Comparison of ENCODE assay signal across 20 cellular contexts in genomic region chr3:136576279-136577009, GRCh38.
DNase-seq lines count a peak whose midpoint lies in the region; ATAC-seq and TF ChIP-seq lines count a peak whose summit lies in the region.
"Had no signal": no experiment of that assay in that cellular context is flagged by ENCODE, and none has a peak within 500 bp of the region (broad histone marks: within the 10 kb centered on the region; RNA-seq: fewer than 3 reads in every experiment).

No MANE protein-coding gene starts in this region.

- no peaks in the 10 kb centered on the region for H3K9me3 Mint-ChIP-seq in central memory CD8-positive, alpha-beta T cell
- H3K9me3 Mint-ChIP-seq in mesothelial cell of epicardium (peaks cover 3% of the 10 kb centered on the region), type B pancreatic cell (no peaks in the 10 kb centered on the region)

- TF ChIP-seq CTCF in mesothelial cell of epicardium (IDR thresholded peaks at IDR 0.05; ENCODE audit: unreplicated experiment) (no peak), type B pancreatic cell (conservative IDR thresholded peaks at IDR 0.05) (no peak)

- peaks cover 2% of the 10 kb centered on the region for H3K36me3 Mint-ChIP-seq in central memory CD8-positive, alpha-beta T cell (ENCODE audit: insufficient read depth)
- H3K36me3 Mint-ChIP-seq in mesothelial cell of epicardium (peaks cover 13% of the 10 kb centered on the region), type B pancreatic cell (peaks cover 18% of the 10 kb centered on the region)

- intact Hi-C loops in left ventricle myocardium superior (cut with micrococcal nuclease) = no loop called here

- peaks cover 5% of the 10 kb centered on the region for H3K4me1 Mint-ChIP-seq in central memory CD8-positive, alpha-beta T cell
- H3K4me1 Mint-ChIP-seq in mesothelial cell of epicardium (peaks cover 13% of the 10 kb centered on the region), type B pancreatic cell (ENCODE audit: unreplicated experiment) (peaks cover 6% of the 10 kb centered on the region)

- H3K27ac Mint-ChIP-seq in central memory CD8-positive, alpha-beta T cell (ENCODE audit: low read depth) = peak overlapping the region; percentile 41
- H3K27ac Mint-ChIP-seq in mesothelial cell of epicardium = peak overlapping the region; percentile 27
- H3K27ac Mint-ChIP-seq in type B pancreatic cell = peak overlapping the region; percentile 2
- H3K27ac Mint-ChIP-seq: B cell had no signal

- no peak for TF ChIP-seq POLR2A in GM18505 (IDR thresholded peaks at IDR 0.05; ENCODE audit: borderline replicate concordance, extremely low read depth, insufficient read depth, insufficient read length)

- H3K27me3 Mint-ChIP-seq in central memory CD8-positive, alpha-beta T cell = no peaks in the 10 kb centered on the region
- H3K27me3 Mint-ChIP-seq in mesothelial cell of epicardium (ENCODE audit: low read depth) = no peaks in the 10 kb centered on the region
- H3K27me3 Mint-ChIP-seq in type B pancreatic cell = no peaks in the 10 kb centered on the region
- H3K27me3 Mint-ChIP-seq: B cell had no signal

- H3K4me3 Mint-ChIP-seq in central memory CD8-positive, alpha-beta T cell = no peak overlapping the region
- H3K4me3 Mint-ChIP-seq in mesothelial cell of epicardium (no peak overlapping the region), type B pancreatic cell (no peak overlapping the region)
- H3K4me3 Mint-ChIP-seq: B cell had no signal

- peak; percentile 13 for DNase-seq in HuH-7 (ENCODE audit: low spot score)
- DNase-seq in central memory CD8-positive, alpha-beta T cell (ENCODE audit: low spot score in 2 of 2) = no peak
- no peak for DNase-seq in mesothelial cell of epicardium (ENCODE audit: low spot score in 2 of 2, unreplicated experiment in 2 of 2)
- DNase-seq in type B pancreatic cell (ENCODE audit: extremely low spot score, unreplicated experiment) = no peak
- DNase-seq in left ventricle myocardium superior = no peak
- no peak for DNase-seq in substantia nigra (lab: John Stamatoyannopoulos, UW)
- DNase-seq: IMR-90, MM.1S, NCI-H2029, NCI-H446 treated with DMSO at 0.1 percent for 48 hours, NCI-H526, SHP77 had no signal

- ATAC-seq in central memory CD8-positive, alpha-beta T cell (replicated peaks; ENCODE audit: extremely low read depth, poor library complexity, severe bottlenecking) = no peak
- ATAC-seq in left ventricle myocardium superior = no peak
- no peak for ATAC-seq in GM18870 (IDR thresholded peaks at IDR 0.05; ENCODE audit: unreplicated experiment)
- no peak for ATAC-seq in GM18505 (IDR thresholded peaks at IDR 0.05; ENCODE audit: unreplicated experiment)
- ATAC-seq: HCT116, Panc1 had no signal

- H3K27ac ChIP-seq in substantia nigra (ENCODE audit: low read depth, low read length, poor library complexity, severe bottlenecking) = no peak overlapping the region
- H3K27ac ChIP-seq: C4-2B, KMS-11, RWPE1 had no signal
